8 cellular contexts compared by ENCODE assay signal in the genomic region with DNA sequence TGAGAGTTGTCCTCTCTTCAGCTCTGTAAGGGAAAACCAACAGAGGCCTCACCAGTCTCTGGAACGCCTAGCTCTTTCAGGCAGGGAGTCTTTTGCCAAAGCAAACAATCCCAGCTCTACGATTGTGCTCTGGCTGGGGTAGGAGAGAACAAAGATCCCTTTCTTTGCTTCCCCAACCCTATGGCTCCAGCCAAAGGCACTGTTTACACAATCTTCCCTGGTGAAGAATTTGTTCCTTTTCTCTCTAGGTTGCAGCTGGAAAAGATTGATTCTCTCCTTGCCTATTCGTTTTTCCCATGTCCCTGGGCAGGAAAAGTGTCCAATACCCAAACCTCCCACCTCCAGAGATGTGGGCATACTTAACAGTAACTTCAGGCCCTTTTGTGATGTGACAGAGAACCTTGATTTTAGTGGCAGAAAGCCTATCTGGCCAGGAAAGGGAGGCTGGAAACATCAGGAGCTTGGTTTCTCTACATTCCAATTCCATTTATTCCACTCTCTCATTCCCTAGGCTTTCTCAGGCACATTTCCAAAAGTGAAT. TPM values are rescaled to one million over a fixed set of nuclear protein-coding genes. Genes with fewer than 3 reads are reported as not detected.
DNase-seq lines count a peak whose midpoint lies in the region; ATAC-seq and TF ChIP-seq lines count a peak whose summit lies in the region.

No MANE protein-coding gene starts in this region.

- no peak for DNase-seq in Peyer's patch
- DNase-seq in fibroblast of villous mesenchyme (ENCODE audit: low read depth), result peak; percentile 32
- peak; percentile 87 for DNase-seq in osteoblast (ENCODE audit: insufficient read length, low spot score, missing footprints)
- DNase-seq in NCI-H187 treated with DMSO at 0.1 percent for 48 hours (lab: John Stamatoyannopoulos, UW), result no peak
- DNase-seq in CD8-positive, alpha-beta memory T cell, result no peak
- DNase-seq in SW 1271 (lab: John Stamatoyannopoulos, UW), result no peak
- no peak for DNase-seq in NCI-H2171 treated with DMSO at 0.1 percent for 48 hours (lab: John Stamatoyannopoulos, UW)

- H4K20me1 ChIP-seq in osteoblast (ENCODE audit: insufficient read depth, low read length), result no peaks in the 10 kb centered on the region

- H3K4me2 ChIP-seq in osteoblast (ENCODE audit: insufficient read depth, low read length), result peak overlapping the region; percentile 61

- H3K27ac Mint-ChIP-seq in CD8-positive, alpha-beta memory T cell, result peak overlapping the region in 1 of 8 donors; percentile 0

- H3K79me2 ChIP-seq in osteoblast (ENCODE audit: insufficient read depth, low read length), result no peaks in the 10 kb centered on the region

- no peak overlapping the region for H3K4me3 Mint-ChIP-seq in CD8-positive, alpha-beta memory T cell

- H3K9me3 Mint-ChIP-seq in CD8-positive, alpha-beta memory T cell, result no peaks in the 10 kb centered on the region

- CTCF ChIA-PET in CD8-positive, alpha-beta memory T cell (lab: Charles Lee), result no interaction called here

- H3K27ac ChIP-seq in Peyer's patch, result peak overlapping the region; percentile 30 to 81 (median 56)
- H3K27ac ChIP-seq in osteoblast (ENCODE audit: low read depth, low read length), result peak overlapping the region; percentile 86
- H3K27ac ChIP-seq in CD8-positive, alpha-beta memory T cell (ENCODE audit: low read depth, low read length), result no peak overlapping the region

- POLR2A ChIA-PET in CD8-positive, alpha-beta memory T cell (lab: Charles Lee), result no interaction called here

- H3K27me3 ChIP-seq in Peyer's patch, result no peaks in the 10 kb centered on the region
- H3K27me3 ChIP-seq in osteoblast (ENCODE audit: insufficient read depth, low read length), result no peaks in the 10 kb centered on the region
- H3K27me3 ChIP-seq in CD8-positive, alpha-beta memory T cell (ENCODE audit: insufficient read depth, low read length, poor library complexity, severe bottlenecking), result no peaks in the 10 kb centered on the region

- H3K9me3 ChIP-seq in Peyer's patch, result no peaks in the 10 kb centered on the region
- no peaks in the 10 kb centered on the region for H3K9me3 ChIP-seq in osteoblast (ENCODE audit: low read depth, low read length)
- H3K9me3 ChIP-seq in CD8-positive, alpha-beta memory T cell (ENCODE audit: low read length), result no peaks in the 10 kb centered on the region

- H3K4me3 ChIP-seq in Peyer's patch, result no peak overlapping the region
- H3K4me3 ChIP-seq in fibroblast of villous mesenchyme (ENCODE audit: low read depth, low read length), result no peak overlapping the region
- H3K4me3 ChIP-seq in osteoblast (ENCODE audit: insufficient read depth, low read length), result peak overlapping the region; percentile 19
- no peak overlapping the region for H3K4me3 ChIP-seq in CD8-positive, alpha-beta memory T cell (ENCODE audit: low read length)

- peak; percentile 5 for ATAC-seq in GM21825 (IDR thresholded peaks at IDR 0.05; ENCODE audit: unreplicated experiment)

- peaks cover 0 to 25% (median 0%) of the 10 kb centered on the region in 4 donors for H3K4me1 ChIP-seq in Peyer's patch
- peaks cover 29% of the 10 kb centered on the region for H3K4me1 ChIP-seq in osteoblast (ENCODE audit: insufficient read depth, low read length)
- H3K4me1 ChIP-seq in CD8-positive, alpha-beta memory T cell (ENCODE audit: insufficient read depth, low read length), result no peaks in the 10 kb centered on the region

- no peak for TF ChIP-seq POLR2A in Peyer's patch (IDR thresholded peaks at IDR 0.05)

- H3K27me3 Mint-ChIP-seq in CD8-positive, alpha-beta memory T cell, result no peaks in the 10 kb centered on the region

- H3K36me3 ChIP-seq in Peyer's patch (peaks cover 0 to 12% (median 0%) of the 10 kb centered on the region in 3 donors), osteoblast (ENCODE audit: insufficient read depth, low read length) (peaks cover 7% of the 10 kb centered on the region)
- H3K36me3 ChIP-seq in CD8-positive, alpha-beta memory T cell (ENCODE audit: insufficient read depth, low read length), result no peaks in the 10 kb centered on the region

- TF ChIP-seq CTCF in Peyer's patch (IDR thresholded peaks at IDR 0.05) (no peak), fibroblast of villous mesenchyme (IDR thresholded peaks at IDR 0.05; ENCODE audit: insufficient read depth, low read depth, low read length) (no peak), osteoblast (IDR thresholded peaks at IDR 0.05; ENCODE audit: extremely low read depth, low read depth, low read length) (no peak)

- peaks cover 4 to 21% (median 5%) of the 10 kb centered on the region in 3 donors for H3K36me3 Mint-ChIP-seq in CD8-positive, alpha-beta memory T cell

- peak overlapping the region; percentile 55 for H2AFZ ChIP-seq in osteoblast (ENCODE audit: low read length)

- H3K4me1 Mint-ChIP-seq in CD8-positive, alpha-beta memory T cell, result no peaks in the 10 kb centered on the region

RNA-seq across cellular contexts. Expression of gene ATP5MC2, which starts 16.8 kb away (rescaled TPM):
- total RNA-seq in Peyer's patch (100 to 1,000 TPM; 118 to 246 (median 203) TPM), fibroblast of villous mesenchyme (70.8 and 72.2 TPM in 2 replicates), osteoblast (93.1 and 95.9 TPM in 2 replicates)
- total RNA-seq in CD8-positive, alpha-beta memory T cell, result 100 to 1,000 TPM; 342 to 350 TPM
- 529 TPM for polyA plus RNA-seq in CD8-positive, alpha-beta memory T cell

RNA-seq across cellular contexts. Expression of gene ATF7, which starts 32.9 kb away (rescaled TPM):
- 10 to 100 TPM; 25.6 to 38.0 (median 29.8) TPM for total RNA-seq in Peyer's patch
- total RNA-seq in fibroblast of villous mesenchyme, result 9.3 and 14.7 TPM in 2 replicates
- total RNA-seq in osteoblast, result 14.4 and 17.4 TPM in 2 replicates
- total RNA-seq in CD8-positive, alpha-beta memory T cell, result 10 to 100 TPM; 27.6 to 28.1 TPM
- 13.4 TPM for polyA plus RNA-seq in CD8-positive, alpha-beta memory T cell

Comparison
In these comparisons a context has a peak if more than half of its experiments do, and no peak if none do; other contexts are left out.
1. DNase-seq: peak in fibroblast of villous mesenchyme (single experiment) and osteoblast (single experiment); none in Peyer's patch (0 of 3), NCI-H187 treated with DMSO at 0.1 percent for 48 hours (single experiment), CD8-positive, alpha-beta memory T cell (0 of 5), SW 1271 (0 of 2) and NCI-H2171 treated with DMSO at 0.1 percent for 48 hours (single experiment).